ENCODE assay signal across 1 cellular context in genomic region chr2:113088173-113088992, GRCh38.
TF ChIP-seq lines count a peak whose summit lies in the region.

No MANE protein-coding gene starts in this region.

TF ChIP-seq in HepG2, 621 proteins besides CTCF, POLR2A, EP300 and RAD21 (continued from another document and continues in another):
- TF ChIP-seq ATF2 (CRISPR knock-in tag; IDR thresholded peaks at IDR 0.05): peak; percentile 65; the same call in 1 of the 2 replicates
- TF ChIP-seq REL (CRISPR knock-in tag; conservative IDR thresholded peaks at IDR 0.05): no peak
- TF ChIP-seq SP2 (CRISPR knock-in tag; IDR thresholded peaks at IDR 0.05): no peak
- peak; percentile 58 for TF ChIP-seq ZNF781 (CRISPR knock-in tag; IDR thresholded peaks at IDR 0.05; ENCODE audit: borderline replicate concordance, not compliant biosample characterization)
- TF ChIP-seq ZNF34 (CRISPR knock-in tag; IDR thresholded peaks at IDR 0.05; ENCODE audit: borderline replicate concordance): no peak
- TF ChIP-seq GPBP1L1 (CRISPR knock-in tag; IDR thresholded peaks at IDR 0.05): no peak
- no peak for TF ChIP-seq NFE2L1 (CRISPR knock-in tag; IDR thresholded peaks at IDR 0.05; ENCODE audit: borderline replicate concordance)
- no peak for TF ChIP-seq ISX (CRISPR knock-in tag; conservative IDR thresholded peaks at IDR 0.05)
- no peak for TF ChIP-seq ZNF674 (CRISPR knock-in tag; IDR thresholded peaks at IDR 0.05; ENCODE audit: low read depth)
- no peak for TF ChIP-seq ZNF879 (CRISPR knock-in tag; IDR thresholded peaks at IDR 0.05)
- TF ChIP-seq ARNT (IDR thresholded peaks at IDR 0.05): no peak
- TF ChIP-seq HOXD1 (CRISPR knock-in tag; IDR thresholded peaks at IDR 0.05): 0 out of 2 replicates have a peak, but pooled peaks have one; percentile 35
- no peak for TF ChIP-seq ZNF709 (CRISPR knock-in tag; IDR thresholded peaks at IDR 0.05)
- TF ChIP-seq HOXA3 (CRISPR knock-in tag; IDR thresholded peaks at IDR 0.05): peak; percentile 54
- TF ChIP-seq IKZF1 (IDR thresholded peaks at IDR 0.05): no peak
- no peak for TF ChIP-seq TEAD2 (CRISPR knock-in tag; IDR thresholded peaks at IDR 0.05)
- peak; percentile 91 for TF ChIP-seq FOXA3 (CRISPR knock-in tag; IDR thresholded peaks at IDR 0.05)
- no peak for TF ChIP-seq RFX1 (IDR thresholded peaks at IDR 0.05)
- no peak for TF ChIP-seq ZBTB46 (CRISPR knock-in tag; IDR thresholded peaks at IDR 0.05; ENCODE audit: borderline replicate concordance)
- no peak for TF ChIP-seq NFKBIZ (CRISPR knock-in tag; IDR thresholded peaks at IDR 0.05)
- no peak for TF ChIP-seq ETS1 (CRISPR knock-in tag; IDR thresholded peaks at IDR 0.05)
- no peak for TF ChIP-seq NR3C1 (CRISPR knock-in tag; IDR thresholded peaks at IDR 0.05)
- TF ChIP-seq KLF15 (CRISPR knock-in tag; IDR thresholded peaks at IDR 0.05; ENCODE audit: borderline replicate concordance): no peak
- TF ChIP-seq NCOA2 (CRISPR knock-in tag; IDR thresholded peaks at IDR 0.05): peak; percentile 79
- no peak for TF ChIP-seq CERS6 (CRISPR knock-in tag; IDR thresholded peaks at IDR 0.05)
- TF ChIP-seq SAP130 (CRISPR knock-in tag; IDR thresholded peaks at IDR 0.05; ENCODE audit: low read depth): peak; percentile 77
- no peak for TF ChIP-seq MZF1 (CRISPR knock-in tag; IDR thresholded peaks at IDR 0.05; ENCODE audit: borderline replicate concordance)
- no peak for TF ChIP-seq RBFOX2 (IDR thresholded peaks at IDR 0.05; ENCODE audit: low read depth, low read length)
- no peak for TF ChIP-seq ATF6 (CRISPR knock-in tag; conservative IDR thresholded peaks at IDR 0.05)
- no peak for TF ChIP-seq GABPA (IDR thresholded peaks at IDR 0.05; ENCODE audit: low read depth, low read length)
- no peak for TF ChIP-seq GABPA (CRISPR knock-in tag; IDR thresholded peaks at IDR 0.05; ENCODE audit: low read depth)
- TF ChIP-seq ZNF720 (CRISPR knock-in tag; IDR thresholded peaks at IDR 0.05): no peak
- TF ChIP-seq FOSL1 (CRISPR knock-in tag; IDR thresholded peaks at IDR 0.05; ENCODE audit: borderline replicate concordance): peak; percentile 63; the same call in 1 of the 2 replicates
- TF ChIP-seq ZFP82 (CRISPR knock-in tag; IDR thresholded peaks at IDR 0.05; ENCODE audit: borderline replicate concordance): no peak
- no peak for TF ChIP-seq ZNF510 (CRISPR knock-in tag; IDR thresholded peaks at IDR 0.05; ENCODE audit: low read depth)
- TF ChIP-seq RFXANK (CRISPR knock-in tag; IDR thresholded peaks at IDR 0.05): no peak
- no peak for TF ChIP-seq ZFP90 (CRISPR knock-in tag; IDR thresholded peaks at IDR 0.05; ENCODE audit: borderline replicate concordance)
- TF ChIP-seq RFXAP (CRISPR knock-in tag; IDR thresholded peaks at IDR 0.05; ENCODE audit: borderline replicate concordance): no peak
- TF ChIP-seq ZNF280D (CRISPR knock-in tag; IDR thresholded peaks at IDR 0.05): peak; percentile 70; the same call in 1 of the 2 replicates
- no peak for TF ChIP-seq TP53 (CRISPR knock-in tag; conservative IDR thresholded peaks at IDR 0.05)
- no peak for TF ChIP-seq ZNF839 (CRISPR knock-in tag; IDR thresholded peaks at IDR 0.05; ENCODE audit: borderline replicate concordance)
- peak; percentile 72; the same call in 1 of the 2 replicates for TF ChIP-seq ZSCAN31 (CRISPR knock-in tag; IDR thresholded peaks at IDR 0.05; ENCODE audit: low read depth)
- no peak for TF ChIP-seq YEATS2 (CRISPR knock-in tag; IDR thresholded peaks at IDR 0.05; ENCODE audit: borderline replicate concordance)
- TF ChIP-seq ZSCAN5A (CRISPR knock-in tag; IDR thresholded peaks at IDR 0.05; ENCODE audit: borderline replicate concordance): no peak
- TF ChIP-seq ZBTB25 (CRISPR knock-in tag; IDR thresholded peaks at IDR 0.05): no peak
- no peak for TF ChIP-seq RNF2 (conservative IDR thresholded peaks at IDR 0.05; ENCODE audit: low read depth)
- no peak for TF ChIP-seq AGO1 (IDR thresholded peaks at IDR 0.05; ENCODE audit: low read depth, low read length, poor library complexity, severe bottlenecking)
- no peak for TF ChIP-seq HINFP (CRISPR knock-in tag; IDR thresholded peaks at IDR 0.05; ENCODE audit: low read depth)
- TF ChIP-seq FLYWCH1 (CRISPR knock-in tag; IDR thresholded peaks at IDR 0.05): no peak
- 0 out of 2 replicates have a peak, but pooled peaks have one; percentile 60 for TF ChIP-seq ZNF224 (CRISPR knock-in tag; IDR thresholded peaks at IDR 0.05)
